In the genomic region with DNA sequence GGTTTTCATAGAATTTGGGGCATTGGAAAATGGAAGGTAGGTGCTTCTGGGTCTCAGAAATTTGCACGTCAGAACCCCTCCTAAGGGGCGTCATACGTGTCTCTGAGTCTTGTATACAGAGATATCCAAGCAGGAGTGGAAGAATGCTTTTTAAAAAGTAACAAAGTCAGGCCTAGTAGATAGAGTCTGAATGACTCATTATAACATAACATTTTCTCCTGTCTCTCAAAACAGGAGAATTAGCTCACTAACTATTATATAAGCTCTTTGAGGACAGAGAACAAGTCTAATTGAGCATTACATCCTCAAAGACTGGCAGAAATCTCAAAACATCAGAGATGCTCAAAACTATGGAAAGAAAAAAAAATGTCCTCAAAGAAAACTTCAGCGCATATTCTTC, we compare ENCODE assay signal across 20 cellular contexts.
"Had no signal": no experiment of that assay in that cellular context is flagged by ENCODE, and none has a peak within 500 bp of the region (broad histone marks: within the 10 kb centered on the region; RNA-seq: fewer than 3 reads in every experiment).

No MANE protein-coding gene starts in this region.

- H3K9me3 ChIP-seq: colonic mucosa, esophagus muscularis mucosa, gastroesophageal sphincter, left lung, lower lobe of right lung had no signal

- H3K36me3 Mint-ChIP-seq: mesothelial cell of epicardium had no signal

- H3K36me3 ChIP-seq: colonic mucosa, esophagus muscularis mucosa, gastroesophageal sphincter, heart right ventricle, left lung, lower lobe of right lung had no signal

- DNase-seq: colonic mucosa; cortex of kidney; effector CD8-positive, alpha-beta T cell; foreskin keratinocyte; head of caudate nucleus; heart right ventricle; hippocampal formation; left cardiac atrium; left lung; left ventricle myocardium superior; lower lobe of right lung; mesenchymal stem cell had no signal

- H3K4me1 ChIP-seq: colonic mucosa, foreskin keratinocyte, gastroesophageal sphincter, lower lobe of right lung had no signal

- H3K4me3 ChIP-seq: colonic mucosa, esophagus muscularis mucosa, gastroesophageal sphincter, heart right ventricle, left lung, lower lobe of right lung had no signal

- H3K27ac ChIP-seq: colonic mucosa, esophagus muscularis mucosa, foreskin keratinocyte, gastroesophageal sphincter, heart right ventricle, left lung, lower lobe of right lung had no signal

- H3K27me3 ChIP-seq: colonic mucosa had no signal

- H3K27ac Mint-ChIP-seq: dendritic cell treated with granulocyte-macrophage colony-stimulating factor and Interleukin-4, amounts not matched to agents 40 ng/mL and 50 ng/mL, for 4 days; mesothelial cell of epicardium had no signal

- FAIRE-seq: endothelial cell of umbilical vein, frontal cortex, islet of Langerhans, keratinocyte had no signal

- ATAC-seq: foreskin keratinocyte, gastroesophageal sphincter, heart right ventricle, left cardiac atrium, left lung, left ventricle myocardium superior, lower lobe of right lung had no signal

- H3K4me3 Mint-ChIP-seq: dendritic cell treated with granulocyte-macrophage colony-stimulating factor and Interleukin-4, amounts not matched to agents 40 ng/mL and 50 ng/mL, for 4 days; mesothelial cell of epicardium had no signal

- H3K4me1 Mint-ChIP-seq: mesothelial cell of epicardium had no signal
